In genomic region chr15:78910836-78911235, GRCh38 we compare ENCODE assay signal across 28 cellular contexts. TPM values are rescaled to one million over a fixed set of nuclear protein-coding genes. Genes with fewer than 3 reads are reported as not detected.
DNase-seq lines count a peak whose midpoint lies in the region; ATAC-seq and TF ChIP-seq lines count a peak whose summit lies in the region.
"Had no signal": no experiment of that assay in that cellular context is flagged by ENCODE, and none has a peak within 500 bp of the region (broad histone marks: within the 10 kb centered on the region; RNA-seq: fewer than 3 reads in every experiment).

No MANE protein-coding gene starts in this region.

- no peak overlapping the region for H3K9ac ChIP-seq in OCI-LY1 (ENCODE audit: low read length)

- H3K4me2 ChIP-seq in OCI-LY1 (ENCODE audit: low read length): no peak overlapping the region
- H3K4me2 ChIP-seq: PC-9 had no signal

- H3K4me3 ChIP-seq in OCI-LY1 (ENCODE audit: low read depth, low read length, poor library complexity, severe bottlenecking): no peak overlapping the region
- H3K4me3 ChIP-seq: breast epithelium, HAP-1, PC-9, transverse colon had no signal

- H3K27me3 ChIP-seq in OCI-LY1 (ENCODE audit: insufficient read depth, low read length): no peaks in the 10 kb centered on the region
- H3K27me3 ChIP-seq: breast epithelium, transverse colon had no signal

- POLR2A ChIA-PET in activated CD4-positive, alpha-beta T cell treated with anti-CD3 and anti-CD28 coated beads for 36 hours (lab: Charles Lee): interaction anchor here (0.7 kb wide), 1 partner anchor 1172 kb away, joined by 3 read pairs; no protein-coding TSS in a partner anchor

- TF ChIP-seq CTCF in CD14-positive monocyte (IDR thresholded peaks at IDR 0.05) (no peak), OCI-LY1 (IDR thresholded peaks at IDR 0.05; ENCODE audit: low read length) (no peak)

- no peak for DNase-seq in activated CD4-positive, alpha-beta T cell treated with anti-CD3 and anti-CD28 coated beads for 36 hours
- no peak for DNase-seq in activated CD4-positive, alpha-beta T cell treated with anti-CD3 and anti-CD28 coated beads, Interleukin-2, amount 10 ng/mL, durations not matched to agents 24 days and 14 days
- DNase-seq in CD14-positive monocyte (ENCODE audit: low spot score): no peak
- no peak for DNase-seq in central memory CD8-positive, alpha-beta T cell (ENCODE audit: low spot score in 2 of 2)
- DNase-seq in Right ventricle myocardium inferior (ENCODE audit: missing footprints): no peak
- DNase-seq: activated CD4-positive, alpha-beta T cell treated with anti-CD3 and anti-CD28 coated beads, Interleukin-2, amount 50 U/mL, for 4 hours; activated gamma-delta T cell treated with Interleukin-2 at 50 U/mL for 16 hours; activated T-cell treated with anti-CD3 and anti-CD28 coated beads for 4 hours; amniotic stem cell; head of caudate nucleus; naive B cell; NCI-H1436; NCI-H446 treated with DMSO at 0.1 percent for 48 hours; NCI-H82; occipital lobe; PC-9; SHP77; stimulated activated CD4-positive, alpha-beta T cell treated with anti-CD3 and anti-CD28 coated beads, Interleukin-15, amount 100 ng/mL, for 24 hours; T1000; transverse colon had no signal

- CTCF ChIA-PET in activated CD4-positive, alpha-beta T cell treated with anti-CD3 and anti-CD28 coated beads for 36 hours (lab: Charles Lee): interaction anchor here (0.5 to 1.5 kb wide), 11 partner anchors 9 to 274 kb away, joined by 3 to 5 read pairs (median 4); no protein-coding TSS in a partner anchor

- no peaks in the 10 kb centered on the region for H3F3A ChIP-seq in OCI-LY1 (ENCODE audit: insufficient read depth, low read length)

- H3K27ac ChIP-seq in OCI-LY1 (ENCODE audit: low read depth, low read length, poor library complexity, severe bottlenecking): peak overlapping the region; percentile 21
- H3K27ac ChIP-seq: breast epithelium, epithelial cell of prostate, PC-9, transverse colon had no signal

- no peaks in the 10 kb centered on the region for H3K4me1 ChIP-seq in OCI-LY1 (ENCODE audit: insufficient read depth, low read length, severe bottlenecking)
- H3K4me1 ChIP-seq: breast epithelium, HAP-1 had no signal

- intact Hi-C loops in activated CD4-positive, alpha-beta T cell treated with anti-CD3 and anti-CD28 coated beads for 36 hours (cut with DNase I, micrococcal nuclease): loop anchor here in 1 of 2 experiments (1.0 to 5.0 kb wide), 4 partner anchors 49 to 271 kb away; no protein-coding TSS in a partner anchor
- intact Hi-C loops in activated CD4-positive, alpha-beta T cell treated with anti-CD3 and anti-CD28 coated beads, Interleukin-2, amount 10 ng/mL, durations not matched to agents 24 days and 14 days (cut with micrococcal nuclease): loop anchor here (2.0 kb wide), 1 partner anchor 66 kb away; no protein-coding TSS in a partner anchor
- intact Hi-C loops in CD14-positive monocyte (cut with micrococcal nuclease): loop anchor here in 1 of 2 donors (5.0 kb wide), 2 partner anchors 96 to 271 kb away; no protein-coding TSS in a partner anchor
- intact Hi-C loops in Right ventricle myocardium inferior (cut with DNase I): no loop called here

- H4K20me1 ChIP-seq in OCI-LY1 (ENCODE audit: insufficient read depth, low read length): no peaks in the 10 kb centered on the region

- peaks cover 8% of the 10 kb centered on the region for H3K4me1 Mint-ChIP-seq in activated CD4-positive, alpha-beta T cell treated with anti-CD3 and anti-CD28 coated beads for 36 hours
- H3K4me1 Mint-ChIP-seq in activated CD4-positive, alpha-beta T cell treated with anti-CD3 and anti-CD28 coated beads, Interleukin-2, amount 10 ng/mL, durations not matched to agents 24 days and 14 days: peaks cover 19% of the 10 kb centered on the region
- peaks cover 73% of the 10 kb centered on the region for H3K4me1 Mint-ChIP-seq in CD14-positive monocyte
- H3K4me1 Mint-ChIP-seq in central memory CD8-positive, alpha-beta T cell: peaks cover 43% of the 10 kb centered on the region

- H3K9me3 ChIP-seq in OCI-LY1 (ENCODE audit: low read length): no peaks in the 10 kb centered on the region
- H3K9me3 ChIP-seq: breast epithelium, HAP-1, transverse colon had no signal

- no peaks in the 10 kb centered on the region for H3K79me2 ChIP-seq in OCI-LY1 (ENCODE audit: insufficient read depth, low read length)

- no peaks in the 10 kb centered on the region for H3K9me3 Mint-ChIP-seq in activated CD4-positive, alpha-beta T cell treated with anti-CD3 and anti-CD28 coated beads for 36 hours (ENCODE audit: low read depth)
- H3K9me3 Mint-ChIP-seq in activated CD4-positive, alpha-beta T cell treated with anti-CD3 and anti-CD28 coated beads, Interleukin-2, amount 10 ng/mL, durations not matched to agents 24 days and 14 days: no peaks in the 10 kb centered on the region
- no peaks in the 10 kb centered on the region for H3K9me3 Mint-ChIP-seq in CD14-positive monocyte
- H3K9me3 Mint-ChIP-seq in central memory CD8-positive, alpha-beta T cell: no peaks in the 10 kb centered on the region
- H3K9me3 Mint-ChIP-seq: mesothelial cell of epicardium, naive B cell, WTC11 had no signal

- H3K27me3 Mint-ChIP-seq in activated CD4-positive, alpha-beta T cell treated with anti-CD3 and anti-CD28 coated beads for 36 hours: no peaks in the 10 kb centered on the region
- H3K27me3 Mint-ChIP-seq in activated CD4-positive, alpha-beta T cell treated with anti-CD3 and anti-CD28 coated beads, Interleukin-2, amount 10 ng/mL, durations not matched to agents 24 days and 14 days: no peaks in the 10 kb centered on the region
- no peaks in the 10 kb centered on the region for H3K27me3 Mint-ChIP-seq in CD14-positive monocyte (ENCODE audit: low read depth in 3 of 3)
- no peaks in the 10 kb centered on the region for H3K27me3 Mint-ChIP-seq in central memory CD8-positive, alpha-beta T cell
- H3K27me3 Mint-ChIP-seq: naive B cell had no signal

- H3K9me2 ChIP-seq in OCI-LY1 (ENCODE audit: low read depth, low read length): no peaks in the 10 kb centered on the region

- no peak for ATAC-seq in activated CD4-positive, alpha-beta T cell treated with anti-CD3 and anti-CD28 coated beads for 36 hours
- ATAC-seq in central memory CD8-positive, alpha-beta T cell (replicated peaks; ENCODE audit: extremely low read depth, poor library complexity, severe bottlenecking): peak; percentile 10
- ATAC-seq in GM21717 (IDR thresholded peaks at IDR 0.05; ENCODE audit: unreplicated experiment) (no peak), Right ventricle myocardium inferior (no peak), HG02763 (IDR thresholded peaks at IDR 0.05; ENCODE audit: unreplicated experiment) (no peak)
- ATAC-seq: WTC11 had no signal

- peaks cover 50% of the 10 kb centered on the region for H3K36me3 Mint-ChIP-seq in activated CD4-positive, alpha-beta T cell treated with anti-CD3 and anti-CD28 coated beads for 36 hours (ENCODE audit: low read depth)
- H3K36me3 Mint-ChIP-seq in activated CD4-positive, alpha-beta T cell treated with anti-CD3 and anti-CD28 coated beads, Interleukin-2, amount 10 ng/mL, durations not matched to agents 24 days and 14 days (ENCODE audit: low read depth): peaks cover 48% of the 10 kb centered on the region
- H3K36me3 Mint-ChIP-seq in CD14-positive monocyte: peaks cover 43 to 63% of the 10 kb centered on the region in 2 donors
- peaks cover 47% of the 10 kb centered on the region for H3K36me3 Mint-ChIP-seq in central memory CD8-positive, alpha-beta T cell (ENCODE audit: insufficient read depth)

- H3K4me3 Mint-ChIP-seq in activated CD4-positive, alpha-beta T cell treated with anti-CD3 and anti-CD28 coated beads for 36 hours: no peak overlapping the region
- no peak overlapping the region for H3K4me3 Mint-ChIP-seq in activated CD4-positive, alpha-beta T cell treated with anti-CD3 and anti-CD28 coated beads, Interleukin-2, amount 10 ng/mL, durations not matched to agents 24 days and 14 days
- peak overlapping the region in 1 of 2 donors; percentile 59 for H3K4me3 Mint-ChIP-seq in CD14-positive monocyte
- no peak overlapping the region for H3K4me3 Mint-ChIP-seq in central memory CD8-positive, alpha-beta T cell
- H3K4me3 Mint-ChIP-seq: mesothelial cell of epicardium, naive B cell, WTC11 had no signal

- peak overlapping the region; percentile 44 for H3K27ac Mint-ChIP-seq in activated CD4-positive, alpha-beta T cell treated with anti-CD3 and anti-CD28 coated beads for 36 hours
- H3K27ac Mint-ChIP-seq in activated CD4-positive, alpha-beta T cell treated with anti-CD3 and anti-CD28 coated beads, Interleukin-2, amount 10 ng/mL, durations not matched to agents 24 days and 14 days: no peak overlapping the region
- peak overlapping the region; percentile 77 to 90 (median 82) for H3K27ac Mint-ChIP-seq in CD14-positive monocyte
- H3K27ac Mint-ChIP-seq in central memory CD8-positive, alpha-beta T cell (ENCODE audit: low read depth): peak overlapping the region; percentile 38

- H2AFZ ChIP-seq in OCI-LY1 (ENCODE audit: low read length): no peak overlapping the region
- H2AFZ ChIP-seq: PC-9 had no signal

- peaks cover 70% of the 10 kb centered on the region for H3K36me3 ChIP-seq in OCI-LY1 (ENCODE audit: insufficient read depth, low read length)
- H3K36me3 ChIP-seq: breast epithelium had no signal

RNA-seq across cellular contexts. Expression of gene CTSH, which starts 34.0 kb away (rescaled TPM):
- total RNA-seq in activated CD4-positive, alpha-beta T cell treated with anti-CD3 and anti-CD28 coated beads for 36 hours: 10 to 100 TPM; 11.2 to 15.1 TPM
- total RNA-seq in activated CD4-positive, alpha-beta T cell treated with anti-CD3 and anti-CD28 coated beads, Interleukin-2, amount 10 ng/mL, durations not matched to agents 24 days and 14 days: 40.5 and 43.9 TPM in 2 replicates
- 100 to 1,000 TPM; 756 to 884 TPM for polyA plus RNA-seq in CD14-positive monocyte
- 67.8 TPM for total RNA-seq in Right ventricle myocardium inferior

RNA-seq across cellular contexts. Expression of gene MORF4L1, which starts 38.1 kb away (rescaled TPM):
- total RNA-seq in activated CD4-positive, alpha-beta T cell treated with anti-CD3 and anti-CD28 coated beads for 36 hours: 100 to 1,000 TPM; 260 to 353 TPM
- total RNA-seq in activated CD4-positive, alpha-beta T cell treated with anti-CD3 and anti-CD28 coated beads, Interleukin-2, amount 10 ng/mL, durations not matched to agents 24 days and 14 days: 280 and 289 TPM in 2 replicates
- polyA plus RNA-seq in CD14-positive monocyte: 100 to 1,000 TPM; 224 to 242 TPM
- 333 TPM for total RNA-seq in Right ventricle myocardium inferior
